17 cellular contexts compared by ENCODE assay signal in the genomic region with DNA sequence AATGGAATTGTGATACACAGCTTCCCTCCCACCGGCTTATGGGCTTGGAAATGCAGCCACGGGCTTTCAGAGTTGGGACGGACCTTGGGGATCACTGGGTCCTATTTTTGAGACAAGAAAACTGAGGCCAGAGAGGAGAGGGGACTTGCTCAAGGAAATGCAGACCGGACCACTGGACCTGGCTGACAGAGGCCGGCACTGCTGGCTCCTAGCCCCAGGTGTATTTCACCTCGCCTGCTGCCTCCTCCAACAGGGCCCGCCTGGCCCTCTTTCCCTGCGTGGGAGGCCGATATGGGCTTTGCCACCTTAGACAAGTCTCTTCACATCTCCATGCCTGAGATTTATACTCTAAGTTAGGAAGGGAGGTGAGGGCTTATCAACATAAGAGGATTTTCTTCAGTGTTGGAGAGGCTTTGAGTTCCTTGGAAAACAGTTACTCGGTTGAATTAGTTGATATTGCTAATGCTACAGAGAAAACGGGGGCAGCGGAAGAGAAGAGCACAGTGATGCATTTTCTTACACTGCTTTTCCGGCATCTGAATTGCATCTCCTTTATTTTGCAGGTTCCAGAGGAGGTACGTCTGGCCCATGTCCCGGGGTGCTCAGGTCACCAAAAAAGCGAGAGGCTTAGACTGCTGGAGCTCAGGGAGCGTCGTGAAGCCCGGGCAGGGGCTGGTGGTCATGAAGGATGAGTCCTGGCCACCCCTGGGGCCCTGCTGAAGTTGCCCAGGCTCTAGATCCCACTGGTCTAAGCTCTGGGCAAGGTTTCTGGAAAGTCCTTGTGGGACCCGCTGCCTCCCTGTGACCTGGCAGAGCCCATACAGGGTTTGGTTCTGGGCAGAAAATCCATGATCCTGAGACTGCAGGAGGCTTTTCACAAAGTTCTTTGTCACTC. TPM values are rescaled to one million over a fixed set of nuclear protein-coding genes. Genes with fewer than 3 reads are reported as not detected.
DNase-seq lines count a peak whose midpoint lies in the region; ATAC-seq and TF ChIP-seq lines count a peak whose summit lies in the region.
"Had no signal": no experiment of that assay in that cellular context is flagged by ENCODE, and none has a peak within 500 bp of the region (broad histone marks: within the 10 kb centered on the region; RNA-seq: fewer than 3 reads in every experiment).

No MANE protein-coding gene starts in this region.

- H3K9me3 Mint-ChIP-seq in MCF 10A (ENCODE audit: unreplicated experiment), result no peaks in the 10 kb centered on the region
- H3K9me3 Mint-ChIP-seq: CD14-positive monocyte, IgD-negative memory B cell had no signal

- DNase-seq in MCF 10A (ENCODE audit: unreplicated experiment) (no peak), mammary epithelial cell (no peak), WERI-Rb-1 (peak; percentile 33), NCI-H2227 treated with DMSO at 0.1 percent for 48 hours (lab: John Stamatoyannopoulos, UW) (no peak), AG08396 (ENCODE audit: low spot score) (no peak), left colon (no peak), NCI-H774 (lab: John Stamatoyannopoulos, UW) (no peak)
- DNase-seq: DMS79 treated with DMSO at 0.1 percent for 48 hours, MV-4-11, NCI-H1436, NCI-H2081 treated with DMSO at 0.1 percent for 48 hours, NCI-H526 treated with DMSO at 0.1 percent for 48 hours, SHP77 had no signal

- no peak for ATAC-seq in left colon
- ATAC-seq: HCT116 had no signal

- no peak overlapping the region for H2AFZ ChIP-seq in mammary epithelial cell (ENCODE audit: low read depth, low read length)

- H3K27me3 Mint-ChIP-seq in MCF 10A (ENCODE audit: insufficient read depth, unreplicated experiment), result no peaks in the 10 kb centered on the region
- H3K27me3 Mint-ChIP-seq: IgD-negative memory B cell had no signal

- peaks cover 26% of the 10 kb centered on the region for H3K79me2 ChIP-seq in mammary epithelial cell (ENCODE audit: insufficient read depth, low read length)

- H3K4me1 ChIP-seq in mammary epithelial cell (ENCODE audit: insufficient read depth, low read length), result no peaks in the 10 kb centered on the region

- no peak overlapping the region for H3K4me2 ChIP-seq in mammary epithelial cell (ENCODE audit: insufficient read depth, low read depth, low read length)

- H3K9ac ChIP-seq in mammary epithelial cell (ENCODE audit: insufficient read depth, low read length), result no peak overlapping the region

- POLR2A ChIA-PET in MCF 10A (lab: Yijun Ruan, JAX), result interaction anchor here (0.8 to 4.1 kb wide), 4 partner anchors 11 to 18 kb away, joined by 3 to 26 read pairs (median 5); no protein-coding TSS in a partner anchor

- CTCF ChIA-PET in MCF 10A (lab: Yijun Ruan, JAX), result interaction anchor here (0.5 to 1.4 kb wide), 11 partner anchors 8 to 741 kb away, joined by 3 to 8 read pairs (median 3); no protein-coding TSS in a partner anchor
- CTCF ChIA-PET in mammary epithelial cell (lab: Charles Lee; ENCODE audit: low non-redundant PET), result no interaction called here

- TF ChIP-seq CTCF in MCF 10A (IDR thresholded peaks at IDR 0.05; ENCODE audit: unreplicated experiment), result no peak
- TF ChIP-seq CTCF in mammary epithelial cell (conservative IDR thresholded peaks at IDR 0.05 in 1 of 2, IDR thresholded peaks at IDR 0.05 in 1 of 2; ENCODE audit: extremely low read depth in 1 of 2, insufficient read depth in 1 of 2, low read depth in 1 of 2, low read length in 2 of 2), result no peak
- TF ChIP-seq CTCF in WERI-Rb-1 (IDR thresholded peaks at IDR 0.05; ENCODE audit: low read depth, low read length), result no peak

- H3K27ac ChIP-seq in mammary epithelial cell (ENCODE audit: insufficient read depth, low read depth, low read length), result no peak overlapping the region
- H3K27ac ChIP-seq in WERI-Rb-1, result peak overlapping the region; percentile 56
- peak overlapping the region; percentile 79 for H3K27ac ChIP-seq in layer of hippocampus (ENCODE audit: low read depth, low read length)

- H3K27ac Mint-ChIP-seq in MCF 10A (ENCODE audit: low read depth, unreplicated experiment), result peak overlapping the region; percentile 32

- intact Hi-C loops in MCF 10A (cut with micrococcal nuclease) (no loop called here), mammary epithelial cell (cut with micrococcal nuclease) (no loop called here), left colon (cut with DNase I, micrococcal nuclease) (no loop called here)

- H3K27me3 ChIP-seq in mammary epithelial cell (ENCODE audit: insufficient read depth, low read length), result no peaks in the 10 kb centered on the region
- no peaks in the 10 kb centered on the region for H3K27me3 ChIP-seq in WERI-Rb-1 (ENCODE audit: insufficient read depth, low read depth, severe bottlenecking)
- H3K27me3 ChIP-seq in layer of hippocampus (ENCODE audit: control insufficient read depth, insufficient read depth, low read length), result no peaks in the 10 kb centered on the region

- dilution Hi-C loops in mammary epithelial cell (cut with HindIII; ENCODE audit: low sequenced_read_pairs), result no loop called here

- H3K36me3 ChIP-seq in mammary epithelial cell (ENCODE audit: insufficient read depth, low read length) (peaks cover 67% of the 10 kb centered on the region), WERI-Rb-1 (no peaks in the 10 kb centered on the region; the same call in 1 of the 2 replicates)

- no peak overlapping the region for H3K4me3 Mint-ChIP-seq in MCF 10A (ENCODE audit: unreplicated experiment)
- H3K4me3 Mint-ChIP-seq: CD14-positive monocyte had no signal

- WGBS in mammary epithelial cell (ENCODE audit: low coverage, missing lambda C conversion rate), result 61% methylated on average over 14 of the region's 20 CpGs

- H3K36me3 Mint-ChIP-seq in MCF 10A (ENCODE audit: insufficient read depth, unreplicated experiment), result peaks cover 95% of the 10 kb centered on the region

- in situ Hi-C loops in mammary epithelial cell (cut with MboI; ENCODE audit: low sequenced_read_pairs in 2 of 2), result no loop called here

- H4K20me1 ChIP-seq in mammary epithelial cell (ENCODE audit: insufficient read depth, low read length), result no peaks in the 10 kb centered on the region

- no peaks in the 10 kb centered on the region for H3K4me1 Mint-ChIP-seq in MCF 10A (ENCODE audit: insufficient read depth, unreplicated experiment)
- H3K4me1 Mint-ChIP-seq: IgD-negative memory B cell had no signal

- no peak overlapping the region for H3K4me3 ChIP-seq in mammary epithelial cell (replicated peaks in 1 of 3; ENCODE audit: insufficient read depth in 1 of 3, low read depth in 2 of 3, low read length in 3 of 3)
- H3K4me3 ChIP-seq in WERI-Rb-1 (ENCODE audit: low read depth, low read length), result peak overlapping the region; percentile 14; the same call in 1 of the 2 replicates

- BruUV-seq in MCF 10A (replicated peaks; lab: Mats Ljungman, UMichigan) (no TSS peak), mammary epithelial cell (replicated peaks; lab: Mats Ljungman, UMichigan) (no TSS peak)

- H3K9me3 ChIP-seq in mammary epithelial cell (replicated peaks; ENCODE audit: insufficient read depth, low read length) (no peaks in the 10 kb centered on the region), WERI-Rb-1 (ENCODE audit: severe bottlenecking) (no peaks in the 10 kb centered on the region)

RNA-seq across cellular contexts. Expression of a gene that starts 44.7 kb away (rescaled TPM):
- total RNA-seq in MCF 10A (2022) (513 and 622 TPM in 2 replicates), mammary epithelial cell (100 to 1,000 TPM; 270 to 454 TPM), left colon (100 to 1,000 TPM; 301 to 355 TPM)
- polyA plus RNA-seq in mammary epithelial cell, result 234 TPM
- polyA minus RNA-seq in mammary epithelial cell, result 517 TPM
